In the genomic region with DNA sequence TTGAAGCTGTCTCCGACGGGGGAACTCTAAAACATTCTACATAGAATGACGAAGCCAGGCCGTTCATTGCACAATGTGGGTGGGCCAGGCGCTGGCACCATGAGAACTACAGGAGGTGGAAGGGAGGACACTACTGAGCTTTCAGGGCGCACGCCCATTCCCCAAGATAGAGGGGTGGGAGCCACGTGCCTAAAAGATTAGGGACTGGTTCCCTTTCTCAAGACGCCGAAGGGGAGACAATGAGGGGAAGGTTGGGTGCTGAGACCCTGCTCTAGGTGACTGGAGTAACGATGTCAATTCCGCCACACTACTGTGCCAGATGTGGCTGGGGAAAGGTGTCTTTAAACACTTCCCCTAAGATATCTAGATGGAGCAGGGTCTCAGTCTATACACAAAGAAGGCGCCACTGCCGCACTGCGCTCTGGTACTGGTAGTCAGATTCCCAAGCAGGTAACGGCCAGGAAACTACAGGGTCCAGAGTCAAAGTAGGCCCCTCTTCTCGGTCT, we compare ENCODE assay signal across 8 cellular contexts. TPM values are rescaled to one million over a fixed set of nuclear protein-coding genes. Genes with fewer than 3 reads are reported as not detected.
A peak's percentile ranks its signal among the peaks of the same experiment; 100 is the strongest.
DNase-seq lines count a peak whose midpoint lies in the region; ATAC-seq and TF ChIP-seq lines count a peak whose summit lies in the region.

No MANE protein-coding gene starts in this region.

- peaks cover 46% of the 10 kb centered on the region for H4K20me1 ChIP-seq in HCT116 (ENCODE audit: insufficient read depth)

- H3K4me3 ChIP-seq in HCT116 (replicated peaks in 1 of 2; ENCODE audit: low read depth in 1 of 2, low read length in 2 of 2) = peak overlapping the region; percentile 80 to 97
- H3K4me3 ChIP-seq in esophagus muscularis mucosa = peak overlapping the region; percentile 75 to 96 (median 91)

- peak overlapping the region; percentile 98 for H3K27ac Mint-ChIP-seq in CD4-positive, alpha-beta T cell
- H3K27ac Mint-ChIP-seq in T-cell = peak overlapping the region; percentile 99
- H3K27ac Mint-ChIP-seq in natural killer cell treated with Interleukin-12 subunit alpha and Interleukin-12 subunit beta and Interleukin-15 and Interleukin-18, amount 100 ng/mL, for 72 hours = peak overlapping the region; percentile 98 to 100

- no peak for TF ChIP-seq RAD21 in HCT116 (IDR thresholded peaks at IDR 0.05; ENCODE audit: low read depth)

- H3K9me2 ChIP-seq in HCT116 (ENCODE audit: insufficient read depth) = no peaks in the 10 kb centered on the region

- H3K36me3 Mint-ChIP-seq in CD4-positive, alpha-beta T cell (ENCODE audit: low read depth) = peaks cover 33% of the 10 kb centered on the region
- H3K36me3 Mint-ChIP-seq in T-cell = peaks cover 5% of the 10 kb centered on the region
- H3K36me3 Mint-ChIP-seq in natural killer cell treated with Interleukin-12 subunit alpha and Interleukin-12 subunit beta and Interleukin-15 and Interleukin-18, amount 100 ng/mL, for 72 hours = peaks cover 13% of the 10 kb centered on the region

- intact Hi-C loops in CD4-positive, alpha-beta T cell (cut with DNase I, micrococcal nuclease) = loop anchor here (1.0 to 10.0 kb wide), 7 partner anchors 23 to 942 kb away; a partner anchor contains a TSS
- intact Hi-C loops in HCT116 (cut with micrococcal nuclease) = loop anchor here (5.0 to 10.0 kb wide), 2 partner anchors 288 to 410 kb away; no protein-coding TSS in a partner anchor
- intact Hi-C loops in esophagus muscularis mucosa (cut with DNase I) = loop anchor here (5.0 kb wide), 2 partner anchors 40 to 175 kb away; a partner anchor contains a TSS

- CTCF ChIA-PET in CD4-positive, alpha-beta T cell (lab: Charles Lee) = interaction anchor here (1.4 kb wide), 1 partner anchor 24 kb away, joined by 5 read pairs; a partner anchor contains a TSS
- CTCF ChIA-PET in HCT116 (lab: Charles Lee) (no interaction called here), T-cell (lab: Charles Lee) (interaction anchor here in 1 of 2 donors (2.0 kb wide), 1 partner anchor 24 kb away, joined by 6 read pairs; a partner anchor contains a TSS)

- H3K4me2 ChIP-seq in HCT116 (ENCODE audit: low read length) = peak overlapping the region; percentile 89

- H2AFZ ChIP-seq in HCT116 (ENCODE audit: low read depth, low read length, poor library complexity, severe bottlenecking) = no peak overlapping the region

- peak overlapping the region; percentile 100 for H3K27ac ChIP-seq in CD4-positive, alpha-beta T cell (ENCODE audit: low read depth, low read length)
- H3K27ac ChIP-seq in HCT116 (ENCODE audit: low read depth, low read length) (peak overlapping the region; percentile 93), esophagus muscularis mucosa (replicated peaks in 1 of 4) (peak overlapping the region; percentile 97 to 99 (median 99))

- POLR2A ChIA-PET in CD4-positive, alpha-beta T cell (lab: Charles Lee) = interaction anchor here (0.5 to 3.8 kb wide), 16 partner anchors 10 to 1801 kb away, joined by 3 to 39 read pairs (median 4); a partner anchor contains a TSS
- POLR2A ChIA-PET in HCT116 (lab: Charles Lee) (interaction anchor here (0.9 kb wide), 1 partner anchor 13 kb away, joined by 3 read pairs; no protein-coding TSS in a partner anchor), T-cell (lab: Charles Lee) (interaction anchor here in 1 of 2 donors (0.6 to 1.2 kb wide), 6 partner anchors 23 to 945 kb away, joined by 3 to 16 read pairs (median 3); a partner anchor contains a TSS)

- H3K4me1 Mint-ChIP-seq in CD4-positive, alpha-beta T cell (ENCODE audit: low read depth) = peaks cover 65% of the 10 kb centered on the region
- peaks cover 56 to 63% (median 61%) of the 10 kb centered on the region in 3 donors for H3K4me1 Mint-ChIP-seq in T-cell
- H3K4me1 Mint-ChIP-seq in natural killer cell treated with Interleukin-12 subunit alpha and Interleukin-12 subunit beta and Interleukin-15 and Interleukin-18, amount 100 ng/mL, for 72 hours (ENCODE audit: low read depth in 2 of 2) = peaks cover 49 to 50% of the 10 kb centered on the region in 2 donors

- H3K4me3 Mint-ChIP-seq in CD4-positive, alpha-beta T cell = peak overlapping the region; percentile 99
- H3K4me3 Mint-ChIP-seq in T-cell = peak overlapping the region; percentile 99 to 100 (median 99)
- peak overlapping the region; percentile 91 for H3K4me3 Mint-ChIP-seq in natural killer cell treated with Interleukin-12 subunit alpha and Interleukin-12 subunit beta and Interleukin-15 and Interleukin-18, amount 100 ng/mL, for 72 hours

- H3K9me3 ChIP-seq in CD4-positive, alpha-beta T cell (ENCODE audit: control insufficient read depth, low read length) = no peaks in the 10 kb centered on the region
- no peaks in the 10 kb centered on the region for H3K9me3 ChIP-seq in HCT116 (ENCODE audit: control insufficient read depth in 1 of 2, insufficient read depth in 1 of 2, low read depth in 1 of 2, low read length in 2 of 2)
- no peaks in the 10 kb centered on the region for H3K9me3 ChIP-seq in esophagus muscularis mucosa

- no peaks in the 10 kb centered on the region for H3K27me3 Mint-ChIP-seq in CD4-positive, alpha-beta T cell
- H3K27me3 Mint-ChIP-seq in T-cell = no peaks in the 10 kb centered on the region
- H3K27me3 Mint-ChIP-seq in natural killer cell treated with Interleukin-12 subunit alpha and Interleukin-12 subunit beta and Interleukin-15 and Interleukin-18, amount 100 ng/mL, for 72 hours = no peaks in the 10 kb centered on the region

- no TSS peak for BruUV-seq in HCT116 (replicated peaks; lab: Mats Ljungman, UMichigan)

- no peaks in the 10 kb centered on the region; a peak in 1 of 4 replicates for H3K36me3 ChIP-seq in HCT116 (ENCODE audit: control insufficient read depth in 1 of 2, insufficient read depth in 2 of 2, low read length in 2 of 2)
- no peaks in the 10 kb centered on the region for H3K36me3 ChIP-seq in esophagus muscularis mucosa

- H3K4me1 ChIP-seq in HCT116 (ENCODE audit: control insufficient read depth in 1 of 2, insufficient read depth in 2 of 2, low read length in 2 of 2) (peaks cover 12 to 28% of the 10 kb centered on the region in 2 experiments), esophagus muscularis mucosa (peaks cover 50 to 57% (median 55%) of the 10 kb centered on the region in 4 donors)

- no peak for TF ChIP-seq CTCF in CD4-positive, alpha-beta T cell (IDR thresholded peaks at IDR 0.05)
- TF ChIP-seq CTCF in HCT116 (IDR thresholded peaks at IDR 0.05 in 2 of 3, conservative IDR thresholded peaks at IDR 0.05 in 1 of 3; ENCODE audit: borderline replicate concordance in 1 of 3, insufficient read depth in 1 of 3, low read depth in 2 of 3, low read length in 2 of 3) (no peak), esophagus muscularis mucosa (IDR thresholded peaks at IDR 0.05) (no peak)

- TF ChIP-seq POLR2A in HCT116 (IDR thresholded peaks at IDR 0.05; ENCODE audit: borderline replicate concordance, extremely low read depth, insufficient read depth, insufficient read length) = no peak
- no peak for TF ChIP-seq POLR2A in esophagus muscularis mucosa (IDR thresholded peaks at IDR 0.05; ENCODE audit: low read depth)

- DNase-seq in CD4-positive, alpha-beta T cell = no peak
- DNase-seq in HCT116 (ENCODE audit: low read depth, low spot score) (no peak), T-cell (peak in 7 of 34 experiments; percentile 3 to 16 (median 8)), esophagus muscularis mucosa (ENCODE audit: extremely low spot score) (no peak), OCI-M2 (lab: John Stamatoyannopoulos, UW; ENCODE audit: unreplicated experiment) (no peak)
- no peak for DNase-seq in natural killer cell treated with Interleukin-12 subunit alpha and Interleukin-12 subunit beta and Interleukin-15 and Interleukin-18, amount 100 ng/mL, for 72 hours (ENCODE audit: low spot score)

- no peak for TF ChIP-seq EP300 in esophagus muscularis mucosa (IDR thresholded peaks at IDR 0.05)

- RAD21 ChIA-PET in HCT116 (lab: Charles Lee; ENCODE audit: low non-redundant PET in 1 of 2, low total read pairs in 2 of 2, uncharacterized antibody in 2 of 2, unreplicated experiment in 2 of 2) = no interaction called here

- no peaks in the 10 kb centered on the region for H3K27me3 ChIP-seq in CD4-positive, alpha-beta T cell (ENCODE audit: control insufficient read depth, insufficient read depth, low read length)
- H3K27me3 ChIP-seq in HCT116 (ENCODE audit: insufficient read depth, low read length) (no peaks in the 10 kb centered on the region), esophagus muscularis mucosa (no peaks in the 10 kb centered on the region)

- H3K9me3 Mint-ChIP-seq in CD4-positive, alpha-beta T cell = peaks cover 2% of the 10 kb centered on the region
- no peaks in the 10 kb centered on the region for H3K9me3 Mint-ChIP-seq in T-cell
- H3K9me3 Mint-ChIP-seq in natural killer cell treated with Interleukin-12 subunit alpha and Interleukin-12 subunit beta and Interleukin-15 and Interleukin-18, amount 100 ng/mL, for 72 hours = peaks cover 3% of the 10 kb centered on the region

- ATAC-seq in CD4-positive, alpha-beta T cell (ENCODE audit: poor library complexity) = no peak
- no peak for ATAC-seq in HCT116
- no peak for ATAC-seq in T-cell (replicated peaks in 1 of 4)
- ATAC-seq in natural killer cell treated with Interleukin-12 subunit alpha and Interleukin-12 subunit beta and Interleukin-15 and Interleukin-18, amount 100 ng/mL, for 72 hours = peak in 1 of 2 donors; percentile 31
- no peak for ATAC-seq in HG03039 (IDR thresholded peaks at IDR 0.05; ENCODE audit: unreplicated experiment)
- no peak for ATAC-seq in HG03159 (IDR thresholded peaks at IDR 0.05; ENCODE audit: unreplicated experiment)

- peak overlapping the region; percentile 100 for H3K9ac ChIP-seq in HCT116 (ENCODE audit: low read length)

- peaks cover 58% of the 10 kb centered on the region for H3K79me2 ChIP-seq in HCT116 (ENCODE audit: insufficient read depth, low read length)

- WGBS in esophagus muscularis mucosa = 1% methylated on average over 17 of the region's 17 CpGs

RNA-seq across cellular contexts. Expression of a gene that starts 0.8 kb away (rescaled TPM):
- total RNA-seq in CD4-positive, alpha-beta T cell = 100 to 1,000 TPM; 725 to 731 TPM
- total RNA-seq in HCT116 (2021; ENCODE audit: unreplicated experiment) (515 TPM), T-cell (100 to 1,000 TPM; 384 to 623 (median 411) TPM), esophagus muscularis mucosa (1,000 to 10,000 TPM in 2 of 4 donors, 100 to 1,000 TPM in 2; 614 to 1,394 (median 877) TPM)
- 295 and 321 TPM in 2 replicates for polyA plus RNA-seq in HCT116 (2012)
- total RNA-seq in natural killer cell treated with Interleukin-12 subunit alpha and Interleukin-12 subunit beta and Interleukin-15 and Interleukin-18, amount 100 ng/mL, for 72 hours = 100 to 1,000 TPM; 408 to 410 TPM

RNA-seq across cellular contexts. Expression of a gene that starts 23.5 kb away (rescaled TPM):
- 10 to 100 TPM; 69.8 to 75.3 TPM for total RNA-seq in CD4-positive, alpha-beta T cell
- total RNA-seq in HCT116 (2021; ENCODE audit: unreplicated experiment) (60.7 TPM), T-cell (10 to 100 TPM; 46.4 to 51.2 (median 49.0) TPM), esophagus muscularis mucosa (10 to 100 TPM; 31.5 to 60.7 (median 50.9) TPM)
- 36.8 and 39.5 TPM in 2 replicates for polyA plus RNA-seq in HCT116 (2012)
- 10 to 100 TPM; 72.5 to 74.4 TPM for total RNA-seq in natural killer cell treated with Interleukin-12 subunit alpha and Interleukin-12 subunit beta and Interleukin-15 and Interleukin-18, amount 100 ng/mL, for 72 hours

RNA-seq across cellular contexts. Expression of a gene that starts 40.4 kb away (rescaled TPM):
- 10 to 100 TPM; 28.9 to 30.4 TPM for total RNA-seq in CD4-positive, alpha-beta T cell
- total RNA-seq in HCT116 (2021; ENCODE audit: unreplicated experiment) (48.0 TPM), T-cell (10 to 100 TPM; 19.9 to 29.7 (median 22.1) TPM), esophagus muscularis mucosa (10 to 100 TPM; 12.1 to 20.9 (median 14.7) TPM)
- 11.3 and 13.7 TPM in 2 replicates for polyA plus RNA-seq in HCT116 (2012)
- 10 to 100 TPM; 51.9 to 63.2 TPM for total RNA-seq in natural killer cell treated with Interleukin-12 subunit alpha and Interleukin-12 subunit beta and Interleukin-15 and Interleukin-18, amount 100 ng/mL, for 72 hours
